In genomic region chr16:1941162-1941923, GRCh38 we compare ENCODE assay signal across 8 cellular contexts. TPM values are rescaled to one million over a fixed set of nuclear protein-coding genes. Genes with fewer than 3 reads are reported as not detected.
DNase-seq lines count a peak whose midpoint lies in the region; ATAC-seq and TF ChIP-seq lines count a peak whose summit lies in the region.

No MANE protein-coding gene starts in this region.

- DNase-seq in activated naive CD4-positive, alpha-beta T cell treated with anti-CD3 and anti-CD28 coated beads for 36 hours = no peak
- no peak for DNase-seq in activated naive CD4-positive, alpha-beta T cell treated with anti-CD3 and anti-CD28 coated beads, Interleukin-2, amount 50 U/mL, for 16 hours
- no peak for DNase-seq in activated T-helper 1 cell treated with anti-CD3 and anti-CD28 coated beads, Interleukin-12 subunit alpha, Interleukin-12 subunit beta, Interleukin-2, Interleukin-4 antibody, amounts not matched to agents 30 ng/mL and 10 ng/mL and 1 ng/mL, durations not matched to agents 14 hours and 24 hours and 36 hours (ENCODE audit: low spot score)
- DNase-seq in kidney tubule cell (ENCODE audit: low spot score) (peak; percentile 85), tibial nerve (ENCODE audit: low spot score in 2 of 2) (no peak), CD1c-positive myeloid dendritic cell (ENCODE audit: extremely low spot score) (no peak)
- no peak for DNase-seq in activated CD8-positive, alpha-beta memory T cell treated with anti-CD3 and anti-CD28 coated beads, Interleukin-2, amount 50 U/mL, for 48 hours

- peaks cover 0 to 47% (median 9%) of the 10 kb centered on the region in 3 donors for H3K36me3 ChIP-seq in tibial nerve

- no peak overlapping the region for H3K27ac Mint-ChIP-seq in activated naive CD4-positive, alpha-beta T cell treated with anti-CD3 and anti-CD28 coated beads for 36 hours
- peak overlapping the region; percentile 58 for H3K27ac Mint-ChIP-seq in activated T-helper 1 cell treated with anti-CD3 and anti-CD28 coated beads, Interleukin-12 subunit alpha, Interleukin-12 subunit beta, Interleukin-2, Interleukin-4 antibody, amounts not matched to agents 30 ng/mL and 10 ng/mL and 1 ng/mL, durations not matched to agents 14 hours and 24 hours and 36 hours

- intact Hi-C loops in activated naive CD4-positive, alpha-beta T cell treated with anti-CD3 and anti-CD28 coated beads for 36 hours (cut with micrococcal nuclease) = loop anchor here (5.0 kb wide), 3 partner anchors 84 to 329 kb away; partner anchors contain the start of genes CRAMP1, EME2, IFT140 and MRPS34
- intact Hi-C loops in activated T-helper 1 cell treated with anti-CD3 and anti-CD28 coated beads, Interleukin-12 subunit alpha, Interleukin-12 subunit beta, Interleukin-2, Interleukin-4 antibody, amounts not matched to agents 30 ng/mL and 10 ng/mL and 1 ng/mL, durations not matched to agents 14 hours and 24 hours and 36 hours (cut with micrococcal nuclease) = loop anchor here (5.0 to 10.0 kb wide), 2 partner anchors 201 to 1163 kb away; no protein-coding TSS in a partner anchor

- H3K4me3 ChIP-seq in tibial nerve = no peak overlapping the region

- H3K27me3 ChIP-seq in tibial nerve = no peaks in the 10 kb centered on the region

- no peak for TF ChIP-seq CTCF in tibial nerve (IDR thresholded peaks at IDR 0.05)

- CTCF ChIA-PET in activated naive CD4-positive, alpha-beta T cell treated with anti-CD3 and anti-CD28 coated beads for 36 hours (lab: Charles Lee) = interaction anchor here (0.7 to 1.2 kb wide), 4 partner anchors 11 to 169 kb away, joined by 3 to 5 read pairs (median 4); partner anchors contain the start of genes EME2 and MRPS34

- no peak for TF ChIP-seq EP300 in tibial nerve (IDR thresholded peaks at IDR 0.05)

- peak overlapping the region; percentile 82 for H3K4me3 Mint-ChIP-seq in activated naive CD4-positive, alpha-beta T cell treated with anti-CD3 and anti-CD28 coated beads for 36 hours
- H3K4me3 Mint-ChIP-seq in activated T-helper 1 cell treated with anti-CD3 and anti-CD28 coated beads, Interleukin-12 subunit alpha, Interleukin-12 subunit beta, Interleukin-2, Interleukin-4 antibody, amounts not matched to agents 30 ng/mL and 10 ng/mL and 1 ng/mL, durations not matched to agents 14 hours and 24 hours and 36 hours = peak overlapping the region; percentile 87

- peak overlapping the region in 3 of 4 donors; percentile 79 to 91 (median 84) for H3K27ac ChIP-seq in tibial nerve

- H3K4me1 ChIP-seq in tibial nerve = peaks cover 0 to 20% (median 10%) of the 10 kb centered on the region in 4 donors

- peaks cover 4% of the 10 kb centered on the region for H3K36me3 Mint-ChIP-seq in activated naive CD4-positive, alpha-beta T cell treated with anti-CD3 and anti-CD28 coated beads for 36 hours (ENCODE audit: low read depth)
- H3K36me3 Mint-ChIP-seq in activated T-helper 1 cell treated with anti-CD3 and anti-CD28 coated beads, Interleukin-12 subunit alpha, Interleukin-12 subunit beta, Interleukin-2, Interleukin-4 antibody, amounts not matched to agents 30 ng/mL and 10 ng/mL and 1 ng/mL, durations not matched to agents 14 hours and 24 hours and 36 hours (ENCODE audit: low read depth) = peaks cover 15% of the 10 kb centered on the region

- H3K9me3 Mint-ChIP-seq in activated naive CD4-positive, alpha-beta T cell treated with anti-CD3 and anti-CD28 coated beads for 36 hours = no peaks in the 10 kb centered on the region
- H3K9me3 Mint-ChIP-seq in activated T-helper 1 cell treated with anti-CD3 and anti-CD28 coated beads, Interleukin-12 subunit alpha, Interleukin-12 subunit beta, Interleukin-2, Interleukin-4 antibody, amounts not matched to agents 30 ng/mL and 10 ng/mL and 1 ng/mL, durations not matched to agents 14 hours and 24 hours and 36 hours = no peaks in the 10 kb centered on the region

- H3K4me1 Mint-ChIP-seq in activated naive CD4-positive, alpha-beta T cell treated with anti-CD3 and anti-CD28 coated beads for 36 hours (ENCODE audit: low read depth) = peaks cover 26% of the 10 kb centered on the region
- H3K4me1 Mint-ChIP-seq in activated T-helper 1 cell treated with anti-CD3 and anti-CD28 coated beads, Interleukin-12 subunit alpha, Interleukin-12 subunit beta, Interleukin-2, Interleukin-4 antibody, amounts not matched to agents 30 ng/mL and 10 ng/mL and 1 ng/mL, durations not matched to agents 14 hours and 24 hours and 36 hours (ENCODE audit: low read depth) = peaks cover 19% of the 10 kb centered on the region

- no peaks in the 10 kb centered on the region for H3K9me3 ChIP-seq in tibial nerve

- H3K27me3 Mint-ChIP-seq in activated naive CD4-positive, alpha-beta T cell treated with anti-CD3 and anti-CD28 coated beads for 36 hours (ENCODE audit: low read depth) = no peaks in the 10 kb centered on the region
- H3K27me3 Mint-ChIP-seq in activated T-helper 1 cell treated with anti-CD3 and anti-CD28 coated beads, Interleukin-12 subunit alpha, Interleukin-12 subunit beta, Interleukin-2, Interleukin-4 antibody, amounts not matched to agents 30 ng/mL and 10 ng/mL and 1 ng/mL, durations not matched to agents 14 hours and 24 hours and 36 hours (ENCODE audit: insufficient read depth) = no peaks in the 10 kb centered on the region

- no peak for ATAC-seq in GM19395 (IDR thresholded peaks at IDR 0.05; ENCODE audit: unreplicated experiment)

- TF ChIP-seq POLR2A in tibial nerve (IDR thresholded peaks at IDR 0.05) = no peak

- WGBS in tibial nerve, 2 donors = 84 to 85% methylated on average over 30 of the region's 30 CpGs

RNA-seq across cellular contexts. Expression of gene MSRB1, which starts 1.7 kb away (rescaled TPM):
- total RNA-seq in activated naive CD4-positive, alpha-beta T cell treated with anti-CD3 and anti-CD28 coated beads for 36 hours = 10 to 100 TPM in 1 of 2 experiments, 1 to 10 TPM in 1; 8.5 to 11.0 TPM
- total RNA-seq in activated T-helper 1 cell treated with anti-CD3 and anti-CD28 coated beads, Interleukin-12 subunit alpha, Interleukin-12 subunit beta, Interleukin-2, Interleukin-4 antibody, amounts not matched to agents 30 ng/mL and 10 ng/mL and 1 ng/mL, durations not matched to agents 14 hours and 24 hours and 36 hours = 22.1 and 26.1 TPM in 2 replicates
- total RNA-seq in tibial nerve = 10 to 100 TPM; 22.5 to 46.1 (median 30.3) TPM

RNA-seq across cellular contexts. Expression of gene RPL3L, which starts 13.1 kb away (rescaled TPM):
- not detected for total RNA-seq in activated naive CD4-positive, alpha-beta T cell treated with anti-CD3 and anti-CD28 coated beads for 36 hours
- total RNA-seq in activated T-helper 1 cell treated with anti-CD3 and anti-CD28 coated beads, Interleukin-12 subunit alpha, Interleukin-12 subunit beta, Interleukin-2, Interleukin-4 antibody, amounts not matched to agents 30 ng/mL and 10 ng/mL and 1 ng/mL, durations not matched to agents 14 hours and 24 hours and 36 hours = 1.1 and 1.9 TPM in 2 replicates
- not detected for total RNA-seq in tibial nerve

RNA-seq across cellular contexts. Expression of gene NDUFB10, which starts 18.0 kb away (rescaled TPM):
- total RNA-seq in activated naive CD4-positive, alpha-beta T cell treated with anti-CD3 and anti-CD28 coated beads for 36 hours = 100 to 1,000 TPM; 111 TPM
- total RNA-seq in activated T-helper 1 cell treated with anti-CD3 and anti-CD28 coated beads, Interleukin-12 subunit alpha, Interleukin-12 subunit beta, Interleukin-2, Interleukin-4 antibody, amounts not matched to agents 30 ng/mL and 10 ng/mL and 1 ng/mL, durations not matched to agents 14 hours and 24 hours and 36 hours = 134 and 138 TPM in 2 replicates
- 100 to 1,000 TPM in 2 of 4 donors, 10 to 100 TPM in 2; 86.9 to 136 (median 116) TPM for total RNA-seq in tibial nerve

RNA-seq across cellular contexts. Expression of gene HS3ST6, which starts 23.1 kb away (rescaled TPM):
- total RNA-seq in activated naive CD4-positive, alpha-beta T cell treated with anti-CD3 and anti-CD28 coated beads for 36 hours = not detected
- not detected in 2 replicates for total RNA-seq in activated T-helper 1 cell treated with anti-CD3 and anti-CD28 coated beads, Interleukin-12 subunit alpha, Interleukin-12 subunit beta, Interleukin-2, Interleukin-4 antibody, amounts not matched to agents 30 ng/mL and 10 ng/mL and 1 ng/mL, durations not matched to agents 14 hours and 24 hours and 36 hours
- total RNA-seq in tibial nerve = not detected

RNA-seq across cellular contexts. Expression of gene RPS2, which starts 23.3 kb away (rescaled TPM):
- 1,000 to 10,000 TPM; 7,042 to 7,057 TPM for total RNA-seq in activated naive CD4-positive, alpha-beta T cell treated with anti-CD3 and anti-CD28 coated beads for 36 hours
- 3,144 and 3,145 TPM in 2 replicates for total RNA-seq in activated T-helper 1 cell treated with anti-CD3 and anti-CD28 coated beads, Interleukin-12 subunit alpha, Interleukin-12 subunit beta, Interleukin-2, Interleukin-4 antibody, amounts not matched to agents 30 ng/mL and 10 ng/mL and 1 ng/mL, durations not matched to agents 14 hours and 24 hours and 36 hours
- total RNA-seq in tibial nerve = 1,000 to 10,000 TPM; 1,591 to 3,468 (median 1,745) TPM
